27 cellular contexts compared by ENCODE assay signal in the genomic region with DNA sequence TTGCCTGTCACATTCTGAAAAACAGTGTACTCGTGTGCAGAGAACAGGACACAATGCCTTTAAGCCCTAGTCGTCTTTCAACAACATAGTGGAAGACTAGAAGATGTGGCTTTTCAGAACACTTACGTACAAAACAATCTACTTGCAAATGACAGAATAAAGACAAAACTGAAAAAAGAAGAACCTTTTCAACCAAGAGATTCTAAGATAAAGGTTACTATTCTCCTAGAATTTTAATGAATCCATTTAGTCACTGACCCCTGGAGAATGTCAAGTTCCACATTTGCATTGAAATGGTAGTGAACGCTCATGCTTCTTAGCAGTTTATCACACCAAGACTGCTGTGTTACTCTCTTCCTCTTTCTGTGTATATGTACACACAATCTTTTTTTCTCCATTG.
"Had no signal": no experiment of that assay in that cellular context is flagged by ENCODE, and none has a peak within 500 bp of the region (broad histone marks: within the 10 kb centered on the region; RNA-seq: fewer than 3 reads in every experiment).

No MANE protein-coding gene starts in this region.

- H3K9me3 ChIP-seq: ascending aorta, SJCRH30 had no signal

- H3K4me2 ChIP-seq: KMS-11 had no signal

- H3K27ac Mint-ChIP-seq: activated CD4-positive, alpha-beta T cell treated with anti-CD3 and anti-CD28 coated beads, Interleukin-2, amount 10 ng/mL, durations not matched to agents 7 days and 5 days; activated CD8-positive, alpha-beta T cell treated with anti-CD3 and anti-CD28 coated beads, Interleukin-2, amount 10 ng/mL, durations not matched to agents 7 days and 5 days; activated naive CD4-positive, alpha-beta T cell treated with anti-CD3 and anti-CD28 coated beads, Interleukin-2, amount 50 U/mL, for 24 hours; activated naive CD8-positive, alpha-beta T cell treated with anti-CD3 and anti-CD28 coated beads, Interleukin-2, amount 10 ng/mL, durations not matched to agents 7 days and 5 days; activated T-cell treated with anti-CD3 and anti-CD28 coated beads, Interleukin-2, amount 50 U/mL, for 72 hours; activated T-helper 2 cell treated with anti-CD3 and anti-CD28 coated beads, Interferon-gamma antibody, Interleukin-2, Interleukin-4, amounts not matched to agents 10 μg/mL and 5 μg/mL and 100 μg/mL, durations not matched to agents 14 hours and 24 hours and 36 hours; T-helper 1 cell treated with Interleukin-12 subunit alpha and Interleukin-12 subunit beta and Interleukin-4 antibody, amounts not matched to agents 30 μg/mL and 1 μg/mL, for 36 hours; T-helper 2 cell treated with Interferon-gamma antibody and Interleukin-4, amounts not matched to agents 5 μg/mL and 100 μg/mL, for 36 hours had no signal

- H3K4me3 Mint-ChIP-seq: activated CD4-positive, alpha-beta T cell treated with anti-CD3 and anti-CD28 coated beads, Interleukin-2, amount 10 ng/mL, durations not matched to agents 7 days and 5 days; activated CD8-positive, alpha-beta T cell treated with anti-CD3 and anti-CD28 coated beads, Interleukin-2, amount 10 ng/mL, durations not matched to agents 7 days and 5 days; activated naive CD4-positive, alpha-beta T cell treated with anti-CD3 and anti-CD28 coated beads, Interleukin-2, amount 50 U/mL, for 24 hours; activated naive CD8-positive, alpha-beta T cell treated with anti-CD3 and anti-CD28 coated beads, Interleukin-2, amount 10 ng/mL, durations not matched to agents 7 days and 5 days; activated T-cell treated with anti-CD3 and anti-CD28 coated beads, Interleukin-2, amount 50 U/mL, for 72 hours; T-helper 1 cell treated with Interleukin-12 subunit alpha and Interleukin-12 subunit beta and Interleukin-4 antibody, amounts not matched to agents 30 μg/mL and 1 μg/mL, for 36 hours; T-helper 2 cell treated with Interferon-gamma antibody and Interleukin-4, amounts not matched to agents 5 μg/mL and 100 μg/mL, for 36 hours had no signal

- H3K27ac ChIP-seq: cardiac muscle cell, KMS-11, SJCRH30, SK-N-MC had no signal

- H3K36me3 ChIP-seq: ascending aorta, cardiac muscle cell, SJCRH30 had no signal

- ATAC-seq: activated CD8-positive, alpha-beta T cell treated with anti-CD3 and anti-CD28 coated beads, Interleukin-2, amount 10 ng/mL, durations not matched to agents 7 days and 5 days; activated T-cell treated with anti-CD3 and anti-CD28 coated beads, Interleukin-2, amount 50 U/mL, for 72 hours had no signal

- DNase-seq: activated CD4-positive, alpha-beta T cell treated with anti-CD3 and anti-CD28 coated beads, Interleukin-2, amount 10 ng/mL, durations not matched to agents 7 days and 5 days; activated CD4-positive, alpha-beta T cell treated with anti-CD3 and anti-CD28 coated beads, Interleukin-2, amount 50 U/mL, for 48 hours; activated CD8-positive, alpha-beta T cell treated with anti-CD3 and anti-CD28 coated beads, Interleukin-2, amount 10 ng/mL, durations not matched to agents 7 days and 5 days; activated gamma-delta T cell; activated naive CD4-positive, alpha-beta T cell treated with Interleukin-2 at 50 U/mL for 16 hours; activated naive CD8-positive, alpha-beta T cell treated with anti-CD3 and anti-CD28 coated beads, Interleukin-2, amount 10 ng/mL, durations not matched to agents 7 days and 5 days; activated T-cell treated with anti-CD3 and anti-CD28 coated beads, Interleukin-2, amount 50 U/mL, for 72 hours; amygdala; NCI-H1048; NCI-H1105 treated with DMSO at 0.1 percent for 48 hours; NCI-H1436; NCI-H1694 treated with DMSO at 0.1 percent for 48 hours; NCI-H2029; NCI-H345; NCI-H510A; NCI-H748 treated with DMSO at 0.1 percent for 48 hours; NK-92 treated with Interleukin-12 subunit alpha and Interleukin-12 subunit beta, amount 100 ng/mL, for 24 hours; SHP77; SJCRH30 had no signal

- H3K9ac ChIP-seq: KMS-11 had no signal

- H3K4me3 ChIP-seq: ascending aorta, cardiac muscle cell, SJCRH30, SK-N-MC had no signal

- H3K27me3 ChIP-seq: ascending aorta, cardiac muscle cell, SJCRH30 had no signal

- H3K4me1 Mint-ChIP-seq: activated CD4-positive, alpha-beta T cell treated with anti-CD3 and anti-CD28 coated beads, Interleukin-2, amount 10 ng/mL, durations not matched to agents 7 days and 5 days; activated naive CD4-positive, alpha-beta T cell treated with anti-CD3 and anti-CD28 coated beads, Interleukin-2, amount 50 U/mL, for 24 hours; activated naive CD8-positive, alpha-beta T cell treated with anti-CD3 and anti-CD28 coated beads, Interleukin-2, amount 10 ng/mL, durations not matched to agents 7 days and 5 days had no signal

- H3K36me3 Mint-ChIP-seq: activated naive CD4-positive, alpha-beta T cell treated with anti-CD3 and anti-CD28 coated beads, Interleukin-2, amount 50 U/mL, for 24 hours; activated naive CD8-positive, alpha-beta T cell treated with anti-CD3 and anti-CD28 coated beads, Interleukin-2, amount 10 ng/mL, durations not matched to agents 7 days and 5 days had no signal

- H3K9me3 Mint-ChIP-seq: activated CD4-positive, alpha-beta T cell treated with anti-CD3 and anti-CD28 coated beads, Interleukin-2, amount 10 ng/mL, durations not matched to agents 7 days and 5 days; activated naive CD8-positive, alpha-beta T cell treated with anti-CD3 and anti-CD28 coated beads, Interleukin-2, amount 10 ng/mL, durations not matched to agents 7 days and 5 days; activated T-helper 2 cell treated with anti-CD3 and anti-CD28 coated beads, Interferon-gamma antibody, Interleukin-2, Interleukin-4, amounts not matched to agents 10 μg/mL and 5 μg/mL and 100 μg/mL, durations not matched to agents 14 hours and 24 hours and 36 hours; T-helper 1 cell treated with Interleukin-12 subunit alpha and Interleukin-12 subunit beta and Interleukin-4 antibody, amounts not matched to agents 30 μg/mL and 1 μg/mL, for 36 hours; T-helper 2 cell treated with Interferon-gamma antibody and Interleukin-4, amounts not matched to agents 5 μg/mL and 100 μg/mL, for 36 hours had no signal

- H3K4me1 ChIP-seq: ascending aorta, SJCRH30 had no signal
